ENCODE assay signal across 1 cellular context in the genomic region with DNA sequence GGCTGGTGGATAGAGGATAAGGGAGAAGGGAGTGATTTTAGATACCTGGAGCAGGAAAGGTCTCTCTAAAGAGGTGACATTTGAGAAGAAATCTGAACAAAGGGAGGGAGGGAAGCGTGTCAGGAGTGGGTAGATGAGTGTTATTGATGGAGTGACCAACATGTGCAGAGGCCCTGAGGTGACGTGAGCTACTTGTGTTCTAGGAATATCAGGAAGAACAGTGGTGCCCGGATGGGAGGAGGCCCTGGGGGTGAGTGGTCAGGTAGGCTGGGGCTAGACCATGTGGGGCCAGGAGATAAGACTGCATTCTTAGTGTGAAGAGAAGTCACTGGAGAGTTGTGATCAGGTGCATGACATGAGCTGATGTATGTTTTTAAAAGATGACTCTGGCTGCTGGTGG.
TF ChIP-seq lines count a peak whose summit lies in the region.

No MANE protein-coding gene starts in this region.

TF ChIP-seq in K562, 482 proteins besides CTCF, POLR2A, EP300 and RAD21 (continued from another document and continues in another):
- TF ChIP-seq ETV5 (CRISPR knock-in tag; IDR thresholded peaks at IDR 0.05; ENCODE audit: low read depth): peak; percentile 53; the same call in 1 of the 2 replicates
- no peak for TF ChIP-seq RBM17 (IDR thresholded peaks at IDR 0.05; ENCODE audit: borderline replicate concordance, low read depth, low read length)
- no peak for TF ChIP-seq YBX1 (IDR thresholded peaks at IDR 0.05)
- no peak for TF ChIP-seq GATAD2A (IDR thresholded peaks at IDR 0.05)
- no peak for TF ChIP-seq ZC3H11A (IDR thresholded peaks at IDR 0.05; ENCODE audit: low read depth, low read length)
- no peak for TF ChIP-seq ZNF668 (CRISPR knock-in tag; IDR thresholded peaks at IDR 0.05)
- TF ChIP-seq, protein P1, sequence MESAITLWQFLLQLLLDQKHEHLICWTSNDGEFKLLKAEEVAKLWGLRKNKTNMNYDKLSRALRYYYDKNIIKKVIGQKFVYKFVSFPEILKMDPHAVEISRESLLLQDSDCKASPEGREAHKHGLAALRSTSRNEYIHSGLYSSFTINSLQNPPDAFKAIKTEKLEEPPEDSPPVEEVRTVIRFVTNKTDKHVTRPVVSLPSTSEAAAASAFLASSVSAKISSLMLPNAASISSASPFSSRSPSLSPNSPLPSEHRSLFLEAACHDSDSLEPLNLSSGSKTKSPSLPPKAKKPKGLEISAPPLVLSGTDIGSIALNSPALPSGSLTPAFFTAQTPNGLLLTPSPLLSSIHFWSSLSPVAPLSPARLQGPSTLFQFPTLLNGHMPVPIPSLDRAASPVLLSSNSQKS (CRISPR knock-in tag; IDR thresholded peaks at IDR 0.05): no peak
- TF ChIP-seq MTA1 (IDR thresholded peaks at IDR 0.05; ENCODE audit: borderline replicate concordance): peak; percentile 65; the same call in 1 of the 2 replicates
- no peak for TF ChIP-seq ZNF124 (CRISPR knock-in tag; IDR thresholded peaks at IDR 0.05)
- TF ChIP-seq, protein P2, sequence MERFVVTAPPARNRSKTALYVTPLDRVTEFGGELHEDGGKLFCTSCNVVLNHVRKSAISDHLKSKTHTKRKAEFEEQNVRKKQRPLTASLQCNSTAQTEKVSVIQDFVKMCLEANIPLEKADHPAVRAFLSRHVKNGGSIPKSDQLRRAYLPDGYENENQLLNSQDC (CRISPR knock-in tag; IDR thresholded peaks at IDR 0.05): no peak
- no peak for TF ChIP-seq DIDO1 (tag; IDR thresholded peaks at IDR 0.05; ENCODE audit: low read depth)
- TF ChIP-seq, protein P3, sequence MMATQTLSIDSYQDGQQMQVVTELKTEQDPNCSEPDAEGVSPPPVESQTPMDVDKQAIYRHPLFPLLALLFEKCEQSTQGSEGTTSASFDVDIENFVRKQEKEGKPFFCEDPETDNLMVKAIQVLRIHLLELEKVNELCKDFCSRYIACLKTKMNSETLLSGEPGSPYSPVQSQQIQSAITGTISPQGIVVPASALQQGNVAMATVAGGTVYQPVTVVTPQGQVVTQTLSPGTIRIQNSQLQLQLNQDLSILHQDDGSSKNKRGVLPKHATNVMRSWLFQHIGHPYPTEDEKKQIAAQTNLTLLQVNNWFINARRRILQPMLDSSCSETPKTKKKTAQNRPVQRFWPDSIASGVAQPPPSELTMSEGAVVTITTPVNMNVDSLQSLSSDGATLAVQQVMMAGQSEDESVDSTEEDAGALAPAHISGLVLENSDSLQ (IDR thresholded peaks at IDR 0.05): peak; percentile 74
- TF ChIP-seq FOXP1 (CRISPR knock-in tag; IDR thresholded peaks at IDR 0.05): no peak
- no peak for TF ChIP-seq TCFL5 (CRISPR knock-in tag; conservative IDR thresholded peaks at IDR 0.05)
- TF ChIP-seq CCNT2 (IDR thresholded peaks at IDR 0.05; ENCODE audit: borderline replicate concordance, extremely low read depth, insufficient read length, low read depth, low read length): peak; percentile 62
- TF ChIP-seq, protein P4, sequence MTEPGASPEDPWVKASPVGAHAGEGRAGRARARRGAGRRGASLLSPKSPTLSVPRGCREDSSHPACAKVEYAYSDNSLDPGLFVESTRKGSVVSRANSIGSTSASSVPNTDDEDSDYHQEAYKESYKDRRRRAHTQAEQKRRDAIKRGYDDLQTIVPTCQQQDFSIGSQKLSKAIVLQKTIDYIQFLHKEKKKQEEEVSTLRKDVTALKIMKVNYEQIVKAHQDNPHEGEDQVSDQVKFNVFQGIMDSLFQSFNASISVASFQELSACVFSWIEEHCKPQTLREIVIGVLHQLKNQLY (CRISPR knock-in tag; conservative IDR thresholded peaks at IDR 0.05): no peak
- no peak for TF ChIP-seq KAT2B (IDR thresholded peaks at IDR 0.05; ENCODE audit: low read depth, low read length)
- TF ChIP-seq, protein P5, sequence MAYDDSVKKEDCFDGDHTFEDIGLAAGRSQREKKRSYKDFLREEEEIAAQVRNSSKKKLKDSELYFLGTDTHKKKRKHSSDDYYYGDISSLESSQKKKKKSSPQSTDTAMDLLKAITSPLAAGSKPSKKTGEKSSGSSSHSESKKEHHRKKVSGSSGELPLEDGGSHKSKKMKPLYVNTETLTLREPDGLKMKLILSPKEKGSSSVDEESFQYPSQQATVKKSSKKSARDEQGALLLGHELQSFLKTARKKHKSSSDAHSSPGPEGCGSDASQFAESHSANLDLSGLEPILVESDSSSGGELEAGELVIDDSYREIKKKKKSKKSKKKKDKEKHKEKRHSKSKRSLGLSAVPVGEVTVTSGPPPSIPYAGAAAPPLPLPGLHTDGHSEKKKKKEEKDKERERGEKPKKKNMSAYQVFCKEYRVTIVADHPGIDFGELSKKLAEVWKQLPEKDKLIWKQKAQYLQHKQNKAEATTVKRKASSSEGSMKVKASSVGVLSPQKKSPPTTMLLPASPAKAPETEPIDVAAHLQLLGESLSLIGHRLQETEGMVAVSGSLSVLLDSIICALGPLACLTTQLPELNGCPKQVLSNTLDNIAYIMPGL (CRISPR knock-in tag; IDR thresholded peaks at IDR 0.05): no peak
- TF ChIP-seq, protein P6, sequence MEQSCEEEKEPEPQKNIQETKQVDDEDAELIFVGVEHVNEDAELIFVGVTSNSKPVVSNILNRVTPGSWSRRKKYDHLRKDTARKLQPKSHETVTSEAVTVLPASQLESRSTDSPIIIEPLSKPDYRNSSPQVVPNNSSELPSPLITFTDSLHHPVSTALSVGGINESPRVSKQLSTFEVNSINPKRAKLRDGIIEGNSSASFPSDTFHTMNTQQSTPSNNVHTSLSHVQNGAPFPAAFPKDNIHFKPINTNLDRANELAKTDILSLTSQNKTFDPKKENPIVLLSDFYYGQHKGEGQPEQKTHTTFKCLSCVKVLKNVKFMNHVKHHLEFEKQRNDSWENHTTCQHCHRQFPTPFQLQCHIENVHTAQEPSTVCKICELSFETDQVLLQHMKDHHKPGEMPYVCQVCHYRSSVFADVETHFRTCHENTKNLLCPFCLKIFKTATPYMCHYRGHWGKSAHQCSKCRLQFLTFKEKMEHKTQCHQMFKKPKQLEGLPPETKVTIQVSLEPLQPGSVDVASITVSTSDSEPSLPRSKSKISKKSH (CRISPR knock-in tag; IDR thresholded peaks at IDR 0.05): no peak
- no peak for TF ChIP-seq NR4A1 (CRISPR knock-in tag; IDR thresholded peaks at IDR 0.05)
- TF ChIP-seq NR4A1 (tag; IDR thresholded peaks at IDR 0.05): no peak
- TF ChIP-seq PHF21A (IDR thresholded peaks at IDR 0.05; ENCODE audit: borderline replicate concordance, low read depth): no peak
- TF ChIP-seq MEF2D (tag; conservative IDR thresholded peaks at IDR 0.05; ENCODE audit: low read depth): no peak
- TF ChIP-seq, protein P7, sequence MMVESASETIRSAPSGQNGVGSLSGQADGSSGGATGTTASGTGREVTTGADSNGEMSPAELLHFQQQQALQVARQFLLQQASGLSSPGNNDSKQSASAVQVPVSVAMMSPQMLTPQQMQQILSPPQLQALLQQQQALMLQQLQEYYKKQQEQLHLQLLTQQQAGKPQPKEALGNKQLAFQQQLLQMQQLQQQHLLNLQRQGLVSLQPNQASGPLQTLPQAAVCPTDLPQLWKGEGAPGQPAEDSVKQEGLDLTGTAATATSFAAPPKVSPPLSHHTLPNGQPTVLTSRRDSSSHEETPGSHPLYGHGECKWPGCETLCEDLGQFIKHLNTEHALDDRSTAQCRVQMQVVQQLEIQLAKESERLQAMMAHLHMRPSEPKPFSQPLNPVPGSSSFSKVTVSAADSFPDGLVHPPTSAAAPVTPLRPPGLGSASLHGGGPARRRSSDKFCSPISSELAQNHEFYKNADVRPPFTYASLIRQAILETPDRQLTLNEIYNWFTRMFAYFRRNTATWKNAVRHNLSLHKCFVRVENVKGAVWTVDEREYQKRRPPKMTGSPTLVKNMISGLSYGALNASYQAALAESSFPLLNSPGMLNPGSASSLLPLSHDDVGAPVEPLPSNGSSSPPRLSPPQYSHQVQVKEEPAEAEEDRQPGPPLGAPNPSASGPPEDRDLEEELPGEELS (CRISPR knock-in tag; IDR thresholded peaks at IDR 0.05; ENCODE audit: borderline replicate concordance): no peak
- TF ChIP-seq ZNF79 (CRISPR knock-in tag; IDR thresholded peaks at IDR 0.05; ENCODE audit: low read depth): no peak
- TF ChIP-seq TCF3 (CRISPR knock-in tag; IDR thresholded peaks at IDR 0.05): peak; percentile 96
- no peak for TF ChIP-seq ZNF140 (CRISPR knock-in tag; IDR thresholded peaks at IDR 0.05)
- TF ChIP-seq ZNF134 (CRISPR knock-in tag; conservative IDR thresholded peaks at IDR 0.05): no peak
- TF ChIP-seq, protein P8, sequence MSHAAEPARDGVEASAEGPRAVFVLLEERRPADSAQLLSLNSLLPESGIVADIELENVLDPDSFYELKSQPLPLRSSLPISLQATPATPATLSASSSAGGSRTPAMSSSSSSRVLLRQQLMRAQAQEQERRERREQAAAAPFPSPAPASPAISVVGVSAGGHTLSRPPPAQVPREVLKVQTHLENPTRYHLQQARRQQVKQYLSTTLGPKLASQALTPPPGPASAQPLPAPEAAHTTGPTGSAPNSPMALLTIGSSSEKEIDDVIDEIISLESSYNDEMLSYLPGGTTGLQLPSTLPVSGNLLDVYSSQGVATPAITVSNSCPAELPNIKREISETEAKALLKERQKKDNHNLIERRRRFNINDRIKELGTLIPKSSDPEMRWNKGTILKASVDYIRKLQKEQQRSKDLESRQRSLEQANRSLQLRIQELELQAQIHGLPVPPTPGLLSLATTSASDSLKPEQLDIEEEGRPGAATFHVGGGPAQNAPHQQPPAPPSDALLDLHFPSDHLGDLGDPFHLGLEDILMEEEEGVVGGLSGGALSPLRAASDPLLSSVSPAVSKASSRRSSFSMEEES (CRISPR knock-in tag; IDR thresholded peaks at IDR 0.05): no peak
- TF ChIP-seq, protein P9, sequence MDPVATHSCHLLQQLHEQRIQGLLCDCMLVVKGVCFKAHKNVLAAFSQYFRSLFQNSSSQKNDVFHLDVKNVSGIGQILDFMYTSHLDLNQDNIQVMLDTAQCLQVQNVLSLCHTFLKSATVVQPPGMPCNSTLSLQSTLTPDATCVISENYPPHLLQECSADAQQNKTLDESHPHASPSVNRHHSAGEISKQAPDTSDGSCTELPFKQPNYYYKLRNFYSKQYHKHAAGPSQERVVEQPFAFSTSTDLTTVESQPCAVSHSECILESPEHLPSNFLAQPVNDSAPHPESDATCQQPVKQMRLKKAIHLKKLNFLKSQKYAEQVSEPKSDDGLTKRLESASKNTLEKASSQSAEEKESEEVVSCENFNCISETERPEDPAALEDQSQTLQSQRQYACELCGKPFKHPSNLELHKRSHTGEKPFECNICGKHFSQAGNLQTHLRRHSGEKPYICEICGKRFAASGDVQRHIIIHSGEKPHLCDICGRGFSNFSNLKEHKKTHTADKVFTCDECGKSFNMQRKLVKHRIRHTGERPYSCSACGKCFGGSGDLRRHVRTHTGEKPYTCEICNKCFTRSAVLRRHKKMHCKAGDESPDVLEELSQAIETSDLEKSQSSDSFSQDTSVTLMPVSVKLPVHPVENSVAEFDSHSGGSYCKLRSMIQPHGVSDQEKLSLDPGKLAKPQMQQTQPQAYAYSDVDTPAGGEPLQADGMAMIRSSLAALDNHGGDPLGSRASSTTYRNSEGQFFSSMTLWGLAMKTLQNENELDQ (CRISPR knock-in tag; IDR thresholded peaks at IDR 0.05; ENCODE audit: borderline replicate concordance): no peak
- TF ChIP-seq NCOA2 (IDR thresholded peaks at IDR 0.05; ENCODE audit: partially characterized antibody in 2 of 2): no peak
- TF ChIP-seq GATA2 (CRISPR knock-in tag; IDR thresholded peaks at IDR 0.05): 0 out of 2 replicates have a peak, but pooled peaks have one; percentile 57
- TF ChIP-seq, protein P10, sequence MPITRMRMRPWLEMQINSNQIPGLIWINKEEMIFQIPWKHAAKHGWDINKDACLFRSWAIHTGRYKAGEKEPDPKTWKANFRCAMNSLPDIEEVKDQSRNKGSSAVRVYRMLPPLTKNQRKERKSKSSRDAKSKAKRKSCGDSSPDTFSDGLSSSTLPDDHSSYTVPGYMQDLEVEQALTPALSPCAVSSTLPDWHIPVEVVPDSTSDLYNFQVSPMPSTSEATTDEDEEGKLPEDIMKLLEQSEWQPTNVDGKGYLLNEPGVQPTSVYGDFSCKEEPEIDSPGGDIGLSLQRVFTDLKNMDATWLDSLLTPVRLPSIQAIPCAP (CRISPR knock-in tag; IDR thresholded peaks at IDR 0.05; ENCODE audit: borderline replicate concordance): no peak
- no peak for TF ChIP-seq ZKSCAN3 (CRISPR knock-in tag; IDR thresholded peaks at IDR 0.05)
- TF ChIP-seq, protein P11, sequence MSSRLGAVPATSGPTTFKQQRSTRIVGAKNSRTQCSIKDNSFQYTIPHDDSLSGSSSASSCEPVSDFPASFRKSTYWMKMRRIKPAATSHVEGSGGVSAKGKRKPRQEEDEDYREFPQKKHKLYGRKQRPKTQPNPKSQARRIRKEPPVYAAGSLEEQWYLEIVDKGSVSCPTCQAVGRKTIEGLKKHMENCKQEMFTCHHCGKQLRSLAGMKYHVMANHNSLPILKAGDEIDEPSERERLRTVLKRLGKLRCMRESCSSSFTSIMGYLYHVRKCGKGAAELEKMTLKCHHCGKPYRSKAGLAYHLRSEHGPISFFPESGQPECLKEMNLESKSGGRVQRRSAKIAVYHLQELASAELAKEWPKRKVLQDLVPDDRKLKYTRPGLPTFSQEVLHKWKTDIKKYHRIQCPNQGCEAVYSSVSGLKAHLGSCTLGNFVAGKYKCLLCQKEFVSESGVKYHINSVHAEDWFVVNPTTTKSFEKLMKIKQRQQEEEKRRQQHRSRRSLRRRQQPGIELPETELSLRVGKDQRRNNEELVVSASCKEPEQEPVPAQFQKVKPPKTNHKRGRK (tag; IDR thresholded peaks at IDR 0.05): no peak
- no peak for TF ChIP-seq ZSCAN32 (CRISPR knock-in tag; IDR thresholded peaks at IDR 0.05)
